In the genomic region with DNA sequence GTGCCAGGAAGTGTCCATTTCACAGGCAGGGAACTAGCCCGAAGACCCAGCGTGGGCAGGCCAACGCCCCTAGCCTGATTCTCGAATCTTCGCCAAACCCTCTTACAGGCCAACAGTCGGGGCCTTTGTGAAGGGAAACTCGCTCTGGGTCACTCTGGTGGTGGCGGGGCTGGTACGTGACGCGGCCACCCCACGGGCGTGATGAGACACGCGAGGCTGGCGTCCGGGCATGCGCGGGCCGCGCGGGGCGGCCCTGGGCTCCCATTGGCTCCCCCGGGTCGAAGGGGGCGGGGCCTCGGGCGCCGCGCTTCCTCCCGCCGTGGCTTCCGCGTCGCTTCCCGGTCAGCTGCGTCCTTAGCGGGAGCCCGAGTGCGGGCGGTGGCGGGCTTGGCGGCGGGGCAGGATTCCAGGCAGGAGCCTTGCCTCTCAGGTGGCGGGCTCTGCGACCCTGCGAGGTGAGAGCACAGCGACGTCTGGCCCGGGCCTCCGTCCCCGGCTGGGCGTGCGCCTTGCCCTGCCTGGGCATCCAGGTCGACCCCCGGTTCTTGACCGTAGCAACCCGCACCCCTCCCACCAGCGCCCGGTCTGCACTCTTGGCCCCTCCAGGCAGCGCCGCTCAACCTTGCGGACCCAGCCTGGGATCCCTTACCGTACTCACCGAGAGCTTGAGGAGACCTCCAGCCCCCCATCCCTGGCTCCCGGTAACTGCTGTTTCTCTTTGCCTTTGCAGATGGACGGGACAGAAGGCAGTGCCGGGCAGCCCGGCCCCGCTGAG, we compare ENCODE assay signal across 1 cellular context.
TF ChIP-seq lines count a peak whose summit lies in the region.

A gene with protein sequence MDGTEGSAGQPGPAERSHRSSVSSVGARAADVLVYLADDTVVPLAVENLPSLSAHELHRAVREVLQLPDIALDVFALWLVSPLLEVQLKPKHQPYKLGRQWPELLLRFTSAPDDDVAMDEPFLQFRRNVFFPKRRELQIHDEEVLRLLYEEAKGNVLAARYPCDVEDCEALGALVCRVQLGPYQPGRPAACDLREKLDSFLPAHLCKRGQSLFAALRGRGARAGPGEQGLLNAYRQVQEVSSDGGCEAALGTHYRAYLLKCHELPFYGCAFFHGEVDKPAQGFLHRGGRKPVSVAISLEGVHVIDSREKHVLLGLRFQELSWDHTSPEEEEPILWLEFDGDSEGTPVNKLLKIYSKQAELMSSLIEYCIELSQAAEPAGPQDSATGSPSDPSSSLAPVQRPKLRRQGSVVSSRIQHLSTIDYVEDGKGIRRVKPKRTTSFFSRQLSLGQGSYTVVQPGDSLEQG (plus strand): TSS at position 331 of the 775 bp plus-strand sequence. CDS start 400 bp downstream, at position 731.

TF ChIP-seq in K562, 482 proteins besides CTCF, POLR2A, EP300 and RAD21 (continued from another document and continues in another):
- no peak for TF ChIP-seq CHD2 (IDR thresholded peaks at IDR 0.05; ENCODE audit: low read depth, low read length)
- no peak for TF ChIP-seq RBM39 (optimal IDR thresholded peaks at IDR 0.05; ENCODE audit: low read depth, low read length)
- no peak for TF ChIP-seq CEBPB (tag; IDR thresholded peaks at IDR 0.05)
- TF ChIP-seq HBP1 (CRISPR knock-in tag; IDR thresholded peaks at IDR 0.05), result no peak
- no peak for TF ChIP-seq MTF1 (CRISPR knock-in tag; IDR thresholded peaks at IDR 0.05; ENCODE audit: borderline replicate concordance)
- TF ChIP-seq KLF1 (tag; IDR thresholded peaks at IDR 0.05), result 0 out of 2 replicates have a peak, but pooled peaks have one; percentile 26
- TF ChIP-seq ZNF75A (CRISPR knock-in tag; IDR thresholded peaks at IDR 0.05), result no peak
- 0 out of 2 replicates have a peak, but pooled peaks have one; percentile 17 for TF ChIP-seq SREBF1 (IDR thresholded peaks at IDR 0.05; ENCODE audit: borderline replicate concordance, low read depth, low read length)
- no peak for TF ChIP-seq MEF2A (IDR thresholded peaks at IDR 0.05; ENCODE audit: control insufficient read depth, low read depth, low read length)
- TF ChIP-seq, protein P1, sequence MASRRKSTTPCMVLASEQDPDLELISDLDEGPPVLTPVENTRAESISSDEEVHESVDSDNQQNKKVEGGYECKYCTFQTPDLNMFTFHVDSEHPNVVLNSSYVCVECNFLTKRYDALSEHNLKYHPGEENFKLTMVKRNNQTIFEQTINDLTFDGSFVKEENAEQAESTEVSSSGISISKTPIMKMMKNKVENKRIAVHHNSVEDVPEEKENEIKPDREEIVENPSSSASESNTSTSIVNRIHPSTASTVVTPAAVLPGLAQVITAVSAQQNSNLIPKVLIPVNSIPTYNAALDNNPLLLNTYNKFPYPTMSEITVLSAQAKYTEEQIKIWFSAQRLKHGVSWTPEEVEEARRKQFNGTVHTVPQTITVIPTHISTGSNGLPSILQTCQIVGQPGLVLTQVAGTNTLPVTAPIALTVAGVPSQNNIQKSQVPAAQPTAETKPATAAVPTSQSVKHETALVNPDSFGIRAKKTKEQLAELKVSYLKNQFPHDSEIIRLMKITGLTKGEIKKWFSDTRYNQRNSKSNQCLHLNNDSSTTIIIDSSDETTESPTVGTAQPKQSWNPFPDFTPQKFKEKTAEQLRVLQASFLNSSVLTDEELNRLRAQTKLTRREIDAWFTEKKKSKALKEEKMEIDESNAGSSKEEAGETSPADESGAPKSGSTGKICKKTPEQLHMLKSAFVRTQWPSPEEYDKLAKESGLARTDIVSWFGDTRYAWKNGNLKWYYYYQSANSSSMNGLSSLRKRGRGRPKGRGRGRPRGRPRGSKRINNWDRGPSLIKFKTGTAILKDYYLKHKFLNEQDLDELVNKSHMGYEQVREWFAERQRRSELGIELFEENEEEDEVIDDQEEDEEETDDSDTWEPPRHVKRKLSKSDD (conservative IDR thresholded peaks at IDR 0.05; ENCODE audit: low read length), result no peak
- no peak for TF ChIP-seq ZNF239 (CRISPR knock-in tag; IDR thresholded peaks at IDR 0.05)
- no peak for TF ChIP-seq TFE3 (CRISPR knock-in tag; IDR thresholded peaks at IDR 0.05)
- TF ChIP-seq, protein P2, sequence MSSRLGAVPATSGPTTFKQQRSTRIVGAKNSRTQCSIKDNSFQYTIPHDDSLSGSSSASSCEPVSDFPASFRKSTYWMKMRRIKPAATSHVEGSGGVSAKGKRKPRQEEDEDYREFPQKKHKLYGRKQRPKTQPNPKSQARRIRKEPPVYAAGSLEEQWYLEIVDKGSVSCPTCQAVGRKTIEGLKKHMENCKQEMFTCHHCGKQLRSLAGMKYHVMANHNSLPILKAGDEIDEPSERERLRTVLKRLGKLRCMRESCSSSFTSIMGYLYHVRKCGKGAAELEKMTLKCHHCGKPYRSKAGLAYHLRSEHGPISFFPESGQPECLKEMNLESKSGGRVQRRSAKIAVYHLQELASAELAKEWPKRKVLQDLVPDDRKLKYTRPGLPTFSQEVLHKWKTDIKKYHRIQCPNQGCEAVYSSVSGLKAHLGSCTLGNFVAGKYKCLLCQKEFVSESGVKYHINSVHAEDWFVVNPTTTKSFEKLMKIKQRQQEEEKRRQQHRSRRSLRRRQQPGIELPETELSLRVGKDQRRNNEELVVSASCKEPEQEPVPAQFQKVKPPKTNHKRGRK (tag; IDR thresholded peaks at IDR 0.05), result no peak
- TF ChIP-seq, protein P3, sequence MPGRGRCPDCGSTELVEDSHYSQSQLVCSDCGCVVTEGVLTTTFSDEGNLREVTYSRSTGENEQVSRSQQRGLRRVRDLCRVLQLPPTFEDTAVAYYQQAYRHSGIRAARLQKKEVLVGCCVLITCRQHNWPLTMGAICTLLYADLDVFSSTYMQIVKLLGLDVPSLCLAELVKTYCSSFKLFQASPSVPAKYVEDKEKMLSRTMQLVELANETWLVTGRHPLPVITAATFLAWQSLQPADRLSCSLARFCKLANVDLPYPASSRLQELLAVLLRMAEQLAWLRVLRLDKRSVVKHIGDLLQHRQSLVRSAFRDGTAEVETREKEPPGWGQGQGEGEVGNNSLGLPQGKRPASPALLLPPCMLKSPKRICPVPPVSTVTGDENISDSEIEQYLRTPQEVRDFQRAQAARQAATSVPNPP (IDR thresholded peaks at IDR 0.05; ENCODE audit: borderline replicate concordance, insufficient read depth, insufficient read length), result no peak
- TF ChIP-seq CXXC5 (CRISPR knock-in tag; IDR thresholded peaks at IDR 0.05), result peak; percentile 91
- TF ChIP-seq FOXP1 (CRISPR knock-in tag; IDR thresholded peaks at IDR 0.05), result peak; percentile 84
- TF ChIP-seq, protein P4, sequence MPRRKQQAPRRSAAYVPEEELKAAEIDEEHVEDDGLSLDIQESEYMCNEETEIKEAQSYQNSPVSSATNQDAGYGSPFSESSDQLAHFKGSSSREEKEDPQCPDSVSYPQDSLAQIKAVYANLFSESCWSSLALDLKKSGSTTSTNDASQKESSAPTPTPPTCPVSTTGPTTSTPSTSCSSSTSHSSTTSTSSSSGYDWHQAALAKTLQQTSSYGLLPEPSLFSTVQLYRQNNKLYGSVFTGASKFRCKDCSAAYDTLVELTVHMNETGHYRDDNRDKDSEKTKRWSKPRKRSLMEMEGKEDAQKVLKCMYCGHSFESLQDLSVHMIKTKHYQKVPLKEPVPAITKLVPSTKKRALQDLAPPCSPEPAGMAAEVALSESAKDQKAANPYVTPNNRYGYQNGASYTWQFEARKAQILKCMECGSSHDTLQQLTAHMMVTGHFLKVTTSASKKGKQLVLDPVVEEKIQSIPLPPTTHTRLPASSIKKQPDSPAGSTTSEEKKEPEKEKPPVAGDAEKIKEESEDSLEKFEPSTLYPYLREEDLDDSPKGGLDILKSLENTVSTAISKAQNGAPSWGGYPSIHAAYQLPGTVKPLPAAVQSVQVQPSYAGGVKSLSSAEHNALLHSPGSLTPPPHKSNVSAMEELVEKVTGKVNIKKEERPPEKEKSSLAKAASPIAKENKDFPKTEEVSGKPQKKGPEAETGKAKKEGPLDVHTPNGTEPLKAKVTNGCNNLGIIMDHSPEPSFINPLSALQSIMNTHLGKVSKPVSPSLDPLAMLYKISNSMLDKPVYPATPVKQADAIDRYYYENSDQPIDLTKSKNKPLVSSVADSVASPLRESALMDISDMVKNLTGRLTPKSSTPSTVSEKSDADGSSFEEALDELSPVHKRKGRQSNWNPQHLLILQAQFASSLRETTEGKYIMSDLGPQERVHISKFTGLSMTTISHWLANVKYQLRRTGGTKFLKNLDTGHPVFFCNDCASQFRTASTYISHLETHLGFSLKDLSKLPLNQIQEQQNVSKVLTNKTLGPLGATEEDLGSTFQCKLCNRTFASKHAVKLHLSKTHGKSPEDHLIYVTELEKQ (CRISPR knock-in tag; IDR thresholded peaks at IDR 0.05), result no peak
- peak; percentile 80; the same call in 1 of the 2 replicates for TF ChIP-seq NKRF (IDR thresholded peaks at IDR 0.05; ENCODE audit: borderline replicate concordance)
- peak; percentile 57; the same call in 1 of the 2 replicates for TF ChIP-seq SP1 (CRISPR knock-in tag; IDR thresholded peaks at IDR 0.05)
- no peak for TF ChIP-seq YBX1 (IDR thresholded peaks at IDR 0.05)
- no peak for TF ChIP-seq BACH1 (tag; IDR thresholded peaks at IDR 0.05)
